ENCODE assay signal across 23 cellular contexts in genomic region chr1:150730130-150730721, GRCh38. TPM values are rescaled to one million over a fixed set of nuclear protein-coding genes. Genes with fewer than 3 reads are reported as not detected.
"Had no signal": no experiment of that assay in that cellular context is flagged by ENCODE, and none has a peak within 500 bp of the region (broad histone marks: within the 10 kb centered on the region; RNA-seq: fewer than 3 reads in every experiment).

No MANE protein-coding gene starts in this region.

- DNase-seq: activated CD4-positive, alpha-beta T cell treated with anti-CD3 and anti-CD28 coated beads, Interleukin-2, amount 10 ng/mL, durations not matched to agents 24 days and 14 days; activated CD8-positive, alpha-beta memory T cell treated with anti-CD3 and anti-CD28 coated beads, Interleukin-2, amount 50 U/mL, for 4 hours; activated naive CD4-positive, alpha-beta T cell treated with anti-CD3 and anti-CD28 coated beads, Interleukin-2, amount 10 ng/mL, durations not matched to agents 7 days and 5 days; activated naive CD8-positive, alpha-beta T cell treated with anti-CD3 and anti-CD28 coated beads, Interleukin-2, amount 50 U/mL, for 24 hours; activated T-cell treated with anti-CD3 and anti-CD28 coated beads, Interleukin-2, amount 50 U/mL, for 4 hours; anterior cingulate cortex; caudate nucleus; endodermal cell; gastrocnemius medialis; head of caudate nucleus; left lung; naive thymus-derived CD4-positive, alpha-beta T cell; sigmoid colon; spleen; stimulated activated CD4-positive, alpha-beta T cell treated with anti-CD3 and anti-CD28 coated beads, Interleukin-4, amount 100 ng/mL, for 4 hours; stimulated activated naive B cell treated with anti-CD40 and anti-IgM and Interleukin-4, amounts not matched to agents 10 μg/mL and 1 μg/mL and 100 μg/mL, for 72 hours; T-helper 1 cell; T-helper 9 cell; thyroid gland had no signal

- H3K36me3 Mint-ChIP-seq: brain had no signal

- H3K9me3 ChIP-seq: gastrocnemius medialis, left lung, sigmoid colon, spleen, thyroid gland had no signal

- H3K4me1 Mint-ChIP-seq: activated naive CD4-positive, alpha-beta T cell treated with anti-CD3 and anti-CD28 coated beads, Interleukin-2, amount 10 ng/mL, durations not matched to agents 7 days and 5 days; activated naive CD8-positive, alpha-beta T cell treated with anti-CD3 and anti-CD28 coated beads, Interleukin-2, amount 50 U/mL, for 24 hours; brain; endodermal cell; naive thymus-derived CD4-positive, alpha-beta T cell; stimulated activated naive B cell treated with anti-CD40 and anti-IgM and Interleukin-4, amounts not matched to agents 10 μg/mL and 1 μg/mL and 100 μg/mL, for 72 hours had no signal

- H3K27ac Mint-ChIP-seq: activated CD4-positive, alpha-beta T cell treated with anti-CD3 and anti-CD28 coated beads, Interleukin-2, amount 10 ng/mL, durations not matched to agents 24 days and 14 days; activated naive CD4-positive, alpha-beta T cell treated with anti-CD3 and anti-CD28 coated beads, Interleukin-2, amount 10 ng/mL, durations not matched to agents 7 days and 5 days; activated naive CD8-positive, alpha-beta T cell treated with anti-CD3 and anti-CD28 coated beads, Interleukin-2, amount 50 U/mL, for 24 hours; brain; endodermal cell; stimulated activated naive B cell treated with anti-CD40 and anti-IgM and Interleukin-4, amounts not matched to agents 10 μg/mL and 1 μg/mL and 100 μg/mL, for 72 hours had no signal

- H3K4me3 ChIP-seq: gastrocnemius medialis, left lung, sigmoid colon, spleen, thyroid gland had no signal

- H3K4me3 Mint-ChIP-seq: activated CD4-positive, alpha-beta T cell treated with anti-CD3 and anti-CD28 coated beads, Interleukin-2, amount 10 ng/mL, durations not matched to agents 24 days and 14 days; activated naive CD4-positive, alpha-beta T cell treated with anti-CD3 and anti-CD28 coated beads, Interleukin-2, amount 10 ng/mL, durations not matched to agents 7 days and 5 days; activated naive CD8-positive, alpha-beta T cell treated with anti-CD3 and anti-CD28 coated beads, Interleukin-2, amount 50 U/mL, for 24 hours; activated T-cell treated with anti-CD3 and anti-CD28 coated beads, Interleukin-2, amount 50 U/mL, for 4 hours; brain; endodermal cell; naive thymus-derived CD4-positive, alpha-beta T cell; stimulated activated naive B cell treated with anti-CD40 and anti-IgM and Interleukin-4, amounts not matched to agents 10 μg/mL and 1 μg/mL and 100 μg/mL, for 72 hours had no signal

- H3K4me1 ChIP-seq: gastrocnemius medialis, left lung, parathyroid adenoma, sigmoid colon, spleen, thyroid gland had no signal

- H3K27me3 Mint-ChIP-seq: activated CD4-positive, alpha-beta T cell treated with anti-CD3 and anti-CD28 coated beads, Interleukin-2, amount 10 ng/mL, durations not matched to agents 24 days and 14 days; activated naive CD4-positive, alpha-beta T cell treated with anti-CD3 and anti-CD28 coated beads, Interleukin-2, amount 10 ng/mL, durations not matched to agents 7 days and 5 days; activated naive CD8-positive, alpha-beta T cell treated with anti-CD3 and anti-CD28 coated beads, Interleukin-2, amount 50 U/mL, for 24 hours; brain; naive thymus-derived CD4-positive, alpha-beta T cell; stimulated activated naive B cell treated with anti-CD40 and anti-IgM and Interleukin-4, amounts not matched to agents 10 μg/mL and 1 μg/mL and 100 μg/mL, for 72 hours had no signal

- H3K27ac ChIP-seq: epithelial cell of prostate, gastrocnemius medialis, left lung, parathyroid adenoma, sigmoid colon, spleen, thyroid gland had no signal

- H3K9me3 Mint-ChIP-seq: activated CD4-positive, alpha-beta T cell treated with anti-CD3 and anti-CD28 coated beads, Interleukin-2, amount 10 ng/mL, durations not matched to agents 24 days and 14 days; activated naive CD4-positive, alpha-beta T cell treated with anti-CD3 and anti-CD28 coated beads, Interleukin-2, amount 10 ng/mL, durations not matched to agents 7 days and 5 days; activated naive CD8-positive, alpha-beta T cell treated with anti-CD3 and anti-CD28 coated beads, Interleukin-2, amount 50 U/mL, for 24 hours; activated T-cell treated with anti-CD3 and anti-CD28 coated beads, Interleukin-2, amount 50 U/mL, for 4 hours; naive thymus-derived CD4-positive, alpha-beta T cell; stimulated activated naive B cell treated with anti-CD40 and anti-IgM and Interleukin-4, amounts not matched to agents 10 μg/mL and 1 μg/mL and 100 μg/mL, for 72 hours had no signal

- H3K27me3 ChIP-seq: gastrocnemius medialis, left lung, sigmoid colon, spleen, thyroid gland had no signal

- H3K36me3 ChIP-seq: gastrocnemius medialis, sigmoid colon, thyroid gland had no signal

RNA-seq across cellular contexts. Expression of gene HORMAD1, which starts 9.5 kb away (rescaled TPM):
- total RNA-seq: activated CD4-positive, alpha-beta T cell treated with anti-CD3 and anti-CD28 coated beads, Interleukin-2, amount 10 ng/mL, durations not matched to agents 24 days and 14 days; endodermal cell; fibroblast of lung; sigmoid colon had no signal
- polyA plus RNA-seq: fibroblast of lung; naive thymus-derived CD4-positive, alpha-beta T cell had no signal

RNA-seq across cellular contexts. Expression of gene CTSS, which starts 35.4 kb away (rescaled TPM):
- total RNA-seq: endodermal cell had no signal
